In the genomic region with DNA sequence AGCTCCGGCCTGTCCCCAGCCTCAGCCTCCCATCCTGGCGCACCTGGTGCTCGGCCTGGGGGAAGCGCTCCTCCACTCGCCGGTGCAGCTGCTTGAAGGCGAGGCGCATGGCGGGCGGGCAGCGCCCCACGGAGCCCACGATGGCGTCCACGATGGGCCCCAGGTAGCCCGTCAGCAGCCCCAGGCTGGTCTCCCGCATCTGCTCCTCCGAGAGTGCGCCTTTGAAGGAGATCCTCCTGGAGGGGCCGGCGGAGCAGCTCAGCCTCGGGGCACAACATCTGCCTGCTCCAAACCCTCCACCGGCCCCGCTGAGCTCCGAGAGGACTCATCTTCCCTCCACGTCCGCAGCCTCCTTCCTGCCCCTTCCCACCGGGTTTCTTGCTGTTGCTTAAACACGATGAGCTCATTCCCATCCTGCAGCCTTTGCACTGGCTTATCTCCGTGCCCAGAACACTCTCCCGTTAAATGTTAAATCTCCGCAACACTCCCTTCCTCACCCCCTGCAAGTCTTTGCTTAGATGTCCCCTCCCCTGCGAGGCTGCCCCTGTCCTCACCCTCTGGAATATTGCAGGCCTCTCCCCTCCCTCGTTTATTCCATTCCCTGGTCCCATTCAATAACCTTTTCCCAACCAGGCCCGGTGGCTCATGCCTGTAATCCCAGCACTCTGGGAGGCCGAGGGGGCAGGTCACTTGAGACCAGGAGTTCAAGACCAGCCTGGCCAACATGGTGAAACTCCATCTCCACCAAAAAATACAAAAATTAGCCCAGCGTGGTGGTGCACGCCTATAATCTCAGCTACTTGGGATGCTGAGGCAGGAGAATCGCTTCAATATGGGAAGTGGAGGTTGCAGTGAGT, we compare ENCODE assay signal across 18 cellular contexts. TPM values are rescaled to one million over a fixed set of nuclear protein-coding genes. Genes with fewer than 3 reads are reported as not detected.
A peak's percentile ranks its signal among the peaks of the same experiment; 100 is the strongest.
DNase-seq lines count a peak whose midpoint lies in the region; ATAC-seq, FAIRE-seq and TF ChIP-seq lines count a peak whose summit lies in the region.
"Had no signal": no experiment of that assay in that cellular context is flagged by ENCODE, and none has a peak within 500 bp of the region (broad histone marks: within the 10 kb centered on the region; RNA-seq: fewer than 3 reads in every experiment).

No MANE protein-coding gene starts in this region.

- H3K27me3 ChIP-seq in K562 (ENCODE audit: control insufficient read depth in 2 of 2, insufficient read depth in 2 of 2, low read length in 2 of 2) = peaks cover 31 to 67% of the 10 kb centered on the region in 2 experiments; a peak in 4 of 5 replicates

- H3K9me1 ChIP-seq in K562 (ENCODE audit: control insufficient read depth, insufficient read depth, low read length) = peaks cover 2% of the 10 kb centered on the region

- peaks cover 17% of the 10 kb centered on the region; the same call in 1 of the 2 replicates for H4K20me1 ChIP-seq in K562 (replicated peaks; ENCODE audit: control insufficient read depth, insufficient read depth, low read length)

- WGBS in K562 (ENCODE audit: insufficient coverage, low coverage, missing lambda C conversion rate) = 9% methylated on average over 30 of the region's 39 CpGs

- H3K36me3 ChIP-seq in K562 (ENCODE audit: control insufficient read depth, insufficient read depth, low read length) (no peaks in the 10 kb centered on the region), kidney (ENCODE audit: control insufficient read depth in 1 of 2, insufficient read depth in 2 of 2, low read length in 2 of 2) (no peaks in the 10 kb centered on the region)

- POLR2A ChIA-PET in K562 (lab: Yijun Ruan, JAX) = interaction anchor here (0.8 kb wide), 1 partner anchor 15 kb away, joined by 3 read pairs; no protein-coding TSS in a partner anchor

- no peaks in the 10 kb centered on the region for H3K79me2 ChIP-seq in K562 (ENCODE audit: control insufficient read depth, insufficient read depth, low read length)

- CTCF ChIA-PET in K562 (lab: Yijun Ruan, JAX; ENCODE audit: low intra/inter-chr PET ratio) = no interaction called here

- H3K9ac ChIP-seq in K562 (ENCODE audit: insufficient read depth in 1 of 2, low read depth in 2 of 2, low read length in 2 of 2) (peak overlapping the region in 1 of 2 experiments; percentile 17; a peak in 1 of 4 replicates), kidney (ENCODE audit: low read length in 2 of 2) (no peak overlapping the region)

- no peak overlapping the region for H3K4me3 ChIP-seq in K562
- no peak overlapping the region for H3K4me3 ChIP-seq in kidney (ENCODE audit: low read length in 2 of 2)

- H3K27ac ChIP-seq in K562 (ENCODE audit: extremely low read depth, low read depth, low read length) (no peak overlapping the region), kidney (ENCODE audit: low read depth in 2 of 2, low read length in 2 of 2) (no peak overlapping the region)
- H3K27ac ChIP-seq: 22Rv1 had no signal

- FAIRE-seq in K562 (lab: Jason Lieb, UNC) (no peak), kidney (lab: Jason Lieb, UNC) (no peak)
- FAIRE-seq: HepG2, HTR-8/SVneo had no signal

- intact Hi-C loops in Right ventricle myocardium superior (cut with DNase I) = no loop called here
- intact Hi-C loops in Right ventricle myocardium inferior (cut with DNase I) = no loop called here
- intact Hi-C loops in K562 (cut with micrococcal nuclease) = no loop called here
- intact Hi-C loops in kidney (cut with DNase I) = no loop called here

- BruUV-seq in K562 (replicated peaks; lab: Mats Ljungman, UMichigan) = no TSS peak

- H2AFZ ChIP-seq in K562 (ENCODE audit: low read depth, low read length) = no peak overlapping the region

- TF ChIP-seq EP300 in K562 (IDR thresholded peaks at IDR 0.05; ENCODE audit: low read length) = no peak

- H3K9me3 ChIP-seq in K562 (replicated peaks; ENCODE audit: control insufficient read depth, insufficient read depth, low read depth, low read length) = no peaks in the 10 kb centered on the region
- H3K9me3 ChIP-seq in kidney (ENCODE audit: control insufficient read depth in 1 of 2, low read length in 2 of 2) = no peaks in the 10 kb centered on the region
- H3K9me3 ChIP-seq: Caco-2 had no signal

- no peak for TF ChIP-seq POLR2A in K562 (conservative IDR thresholded peaks at IDR 0.05)

- H3K4me2 ChIP-seq in K562 (ENCODE audit: insufficient read depth, low read length) = no peak overlapping the region

- TF ChIP-seq CTCF in K562 (IDR thresholded peaks at IDR 0.05 in 2 of 3, conservative IDR thresholded peaks at IDR 0.05 in 1 of 3; ENCODE audit: insufficient read depth in 2 of 3, low read depth in 1 of 3, low read length in 3 of 3) (no peak), kidney (IDR thresholded peaks at IDR 0.05; ENCODE audit: borderline replicate concordance, extremely low read depth, insufficient read depth) (no peak)

- TF ChIP-seq RAD21 in K562 (CRISPR knock-in tag; conservative IDR thresholded peaks at IDR 0.05 in 1 of 2, IDR thresholded peaks at IDR 0.05 in 1 of 2) = no peak

- H3K4me1 ChIP-seq in K562 (replicated peaks in 1 of 2; ENCODE audit: control insufficient read depth in 2 of 2, insufficient read depth in 2 of 2, low read length in 2 of 2) = peaks cover 0 to 21% of the 10 kb centered on the region in 2 experiments; a peak in 1 of 5 replicates
- no peaks in the 10 kb centered on the region for H3K4me1 ChIP-seq in kidney (ENCODE audit: control insufficient read depth in 1 of 2, insufficient read depth in 1 of 2, low read depth in 1 of 2, low read length in 2 of 2)
- H3K4me1 ChIP-seq: Caco-2 had no signal

- ATAC-seq in Right ventricle myocardium superior (ENCODE audit: poor library complexity) (no peak), Right ventricle myocardium inferior (no peak), K562 (peak; percentile 16; the same call in 2 of the 3 replicates), HG03039 (IDR thresholded peaks at IDR 0.05; ENCODE audit: unreplicated experiment) (no peak), esophagus mucosa (no peak)
- ATAC-seq: HepG2 had no signal

- DNase-seq in Right ventricle myocardium superior (peak; percentile 29), Right ventricle myocardium inferior (ENCODE audit: missing footprints) (no peak), K562 (ENCODE audit: extremely low read depth in 1 of 4, low spot score in 3 of 4) (no peak), kidney (peak; percentile 53), hepatic stellate cell (ENCODE audit: low spot score) (no peak)
- DNase-seq in stimulated activated CD4-positive, alpha-beta T cell treated with anti-CD3 and anti-CD28 coated beads, Interleukin-1b, Interleukin-23, amount 100 ng/mL, for 48 hours = no peak
- DNase-seq: Caco-2; CD8-positive, alpha-beta memory T cell; DND-41; H9 had no signal

- in situ Hi-C loops in K562 (cut with MboI) = no loop called here

RNA-seq across cellular contexts. Expression of a gene that starts 23.3 kb away (rescaled TPM):
- not detected for total RNA-seq in Right ventricle myocardium superior
- total RNA-seq in Right ventricle myocardium inferior = not detected
- total RNA-seq in K562 (2011; cell fraction: chromatin; rRNA removed; ENCODE audit: low replicate concordance) = 0.30 TPM in 1 of 2 replicates, not detected in the other
- 0.17 TPM in 1 of 2 replicates, not detected in the other for total RNA-seq in K562 (2011; cell fraction: nucleolus; rRNA removed)
- total RNA-seq in K562 (2011; cell fraction: nucleoplasm; rRNA removed) = not detected in 2 replicates
- total RNA-seq in K562 (2014; rRNA removed) = 0.08 and 0.14 TPM in 2 replicates
- total RNA-seq in K562 (2014; rRNA removed; fragmentation: Illumina TruSeq; extraction: Trizol) = not detected in 2 replicates
- total RNA-seq in K562 (2015; rRNA removed; fragmentation: Illumina TruSeq; extraction: Trizol) = not detected in 2 replicates
- total RNA-seq in K562 (2021) = 0.16 TPM in 1 of 2 replicates, not detected in the other
- 0.06 TPM in 1 of 2 replicates, not detected in the other for polyA plus RNA-seq in K562 (2011; rRNA removed)
- 0.03 TPM in 1 of 2 replicates, not detected in the other for polyA plus RNA-seq in K562 (2011; cell fraction: cytosol; rRNA removed)
- 0.07 and 0.18 TPM in 2 replicates for polyA plus RNA-seq in K562 (2011; cell fraction: nucleus; rRNA removed)
- polyA plus RNA-seq in K562 (2012) = 0.04 TPM in 1 of 2 replicates, not detected in the other
- not detected in 2 replicates for polyA plus RNA-seq in K562 (2014; fragmentation: Illumina TruSeq; extraction: Trizol)
- polyA plus RNA-seq in K562 (2014; fragmentation: Nextera tagmentation; extraction: Ambion mirVana) = not detected
- not detected in 2 replicates for polyA plus RNA-seq in K562 (2014; rRNA removed)
- polyA minus RNA-seq in K562 (2011; rRNA and poly(A)+ RNA removed) = not detected in 2 replicates
- polyA minus RNA-seq in K562 (2011; cell fraction: cytosol; rRNA and poly(A)+ RNA removed) = not detected in 2 replicates
- polyA minus RNA-seq in K562 (2011; cell fraction: nucleus; rRNA and poly(A)+ RNA removed) = not detected in 2 replicates
- total RNA-seq in kidney = 58.3 TPM
- polyA plus RNA-seq in kidney (ENCODE audit: insufficient read depth, low read depth, low replicate concordance) = 23.5 TPM
- 53.1 TPM for total RNA-seq in esophagus mucosa
- total RNA-seq: Caco-2, HepG2 had no signal
- polyA plus RNA-seq: BJ, CD14-positive monocyte, HepG2 had no signal

RNA-seq across cellular contexts. Expression of a gene that starts 37.3 kb away (rescaled TPM):
- not detected for total RNA-seq in Right ventricle myocardium superior
- total RNA-seq in Right ventricle myocardium inferior = not detected
- total RNA-seq in K562 (2011; cell fraction: chromatin; rRNA removed; ENCODE audit: low replicate concordance) = not detected in 2 replicates
- total RNA-seq in K562 (2011; cell fraction: nucleolus; rRNA removed) = not detected in 2 replicates
- total RNA-seq in K562 (2011; cell fraction: nucleoplasm; rRNA removed) = not detected in 2 replicates
- not detected in 2 replicates for total RNA-seq in K562 (2014; rRNA removed)
- total RNA-seq in K562 (2014; rRNA removed; fragmentation: Illumina TruSeq; extraction: Trizol) = not detected in 2 replicates
- total RNA-seq in K562 (2015; rRNA removed; fragmentation: Illumina TruSeq; extraction: Trizol) = not detected in 2 replicates
- not detected in 2 replicates for total RNA-seq in K562 (2021)
- not detected in 2 replicates for polyA plus RNA-seq in K562 (2011; rRNA removed)
- not detected in 2 replicates for polyA plus RNA-seq in K562 (2011; cell fraction: cytosol; rRNA removed)
- not detected in 2 replicates for polyA plus RNA-seq in K562 (2011; cell fraction: nucleus; rRNA removed)
- polyA plus RNA-seq in K562 (2012) = 0.14 and 0.17 TPM in 2 replicates
- not detected in 2 replicates for polyA plus RNA-seq in K562 (2014; fragmentation: Illumina TruSeq; extraction: Trizol)
- polyA plus RNA-seq in K562 (2014; fragmentation: Nextera tagmentation; extraction: Ambion mirVana) = not detected
- polyA plus RNA-seq in K562 (2014; rRNA removed) = not detected in 2 replicates
- not detected in 2 replicates for polyA minus RNA-seq in K562 (2011; rRNA and poly(A)+ RNA removed)
- polyA minus RNA-seq in K562 (2011; cell fraction: cytosol; rRNA and poly(A)+ RNA removed) = not detected in 2 replicates
- not detected in 2 replicates for polyA minus RNA-seq in K562 (2011; cell fraction: nucleus; rRNA and poly(A)+ RNA removed)
- 2.4 TPM for total RNA-seq in kidney
- polyA plus RNA-seq in kidney (ENCODE audit: insufficient read depth, low read depth, low replicate concordance) = 0.52 TPM
- total RNA-seq in esophagus mucosa = 0.20 TPM
- total RNA-seq: A673, H9, HepG2 had no signal
- polyA plus RNA-seq: BJ; CD8-positive, alpha-beta memory T cell; HepG2 had no signal

RNA-seq across cellular contexts. Expression of a gene that starts 55.7 kb away (rescaled TPM):
- 1.6 TPM for total RNA-seq in Right ventricle myocardium superior
- 3.7 TPM for total RNA-seq in Right ventricle myocardium inferior
- not detected in 2 replicates for total RNA-seq in K562 (2011; cell fraction: chromatin; rRNA removed; ENCODE audit: low replicate concordance)
- not detected in 2 replicates for total RNA-seq in K562 (2011; cell fraction: nucleolus; rRNA removed)
- not detected in 2 replicates for total RNA-seq in K562 (2011; cell fraction: nucleoplasm; rRNA removed)
- total RNA-seq in K562 (2014; rRNA removed) = not detected in 2 replicates
- not detected in 2 replicates for total RNA-seq in K562 (2014; rRNA removed; fragmentation: Illumina TruSeq; extraction: Trizol)
- not detected in 2 replicates for total RNA-seq in K562 (2015; rRNA removed; fragmentation: Illumina TruSeq; extraction: Trizol)
- not detected in 2 replicates for total RNA-seq in K562 (2021)
- not detected in 2 replicates for polyA plus RNA-seq in K562 (2011; rRNA removed)
- polyA plus RNA-seq in K562 (2011; cell fraction: cytosol; rRNA removed) = not detected in 2 replicates
- polyA plus RNA-seq in K562 (2011; cell fraction: nucleus; rRNA removed) = not detected in 2 replicates
- polyA plus RNA-seq in K562 (2012) = not detected in 2 replicates
- polyA plus RNA-seq in K562 (2014; fragmentation: Illumina TruSeq; extraction: Trizol) = not detected in 2 replicates
- not detected for polyA plus RNA-seq in K562 (2014; fragmentation: Nextera tagmentation; extraction: Ambion mirVana)
- not detected in 2 replicates for polyA plus RNA-seq in K562 (2014; rRNA removed)
- not detected in 2 replicates for polyA minus RNA-seq in K562 (2011; rRNA and poly(A)+ RNA removed)
- not detected in 2 replicates for polyA minus RNA-seq in K562 (2011; cell fraction: cytosol; rRNA and poly(A)+ RNA removed)
- polyA minus RNA-seq in K562 (2011; cell fraction: nucleus; rRNA and poly(A)+ RNA removed) = not detected in 2 replicates
- total RNA-seq in kidney = 4.9 TPM
- 7.3 TPM for polyA plus RNA-seq in kidney (ENCODE audit: insufficient read depth, low read depth, low replicate concordance)
- 0.68 TPM for total RNA-seq in esophagus mucosa
- total RNA-seq: Caco-2, HepG2 had no signal
- polyA plus RNA-seq: BJ, HepG2 had no signal

Comparison
In these comparisons a context has a peak if more than half of its experiments do, and no peak if none do; other contexts are left out.
1. DNase-seq: peak in Right ventricle myocardium superior (single experiment) and kidney (single experiment); none in Right ventricle myocardium inferior (single experiment), K562 (0 of 4), stimulated activated CD4-positive, alpha-beta T cell treated with anti-CD3 and anti-CD28 coated beads, Interleukin-1b, Interleukin-23, amount 100 ng/mL, for 48 hours (single experiment) and hepatic stellate cell (single experiment).
2. RNA of a gene that starts 23.3 kb away (total RNA-seq): 58.3 TPM in kidney (single experiment) and 53.1 TPM in esophagus mucosa (single experiment); 0.08 to 0.30 TPM in K562, not detected in Right ventricle myocardium superior (single experiment) and not detected in Right ventricle myocardium inferior (single experiment); every median in the first group is over 10 times any median in the second.